In the genomic region with DNA sequence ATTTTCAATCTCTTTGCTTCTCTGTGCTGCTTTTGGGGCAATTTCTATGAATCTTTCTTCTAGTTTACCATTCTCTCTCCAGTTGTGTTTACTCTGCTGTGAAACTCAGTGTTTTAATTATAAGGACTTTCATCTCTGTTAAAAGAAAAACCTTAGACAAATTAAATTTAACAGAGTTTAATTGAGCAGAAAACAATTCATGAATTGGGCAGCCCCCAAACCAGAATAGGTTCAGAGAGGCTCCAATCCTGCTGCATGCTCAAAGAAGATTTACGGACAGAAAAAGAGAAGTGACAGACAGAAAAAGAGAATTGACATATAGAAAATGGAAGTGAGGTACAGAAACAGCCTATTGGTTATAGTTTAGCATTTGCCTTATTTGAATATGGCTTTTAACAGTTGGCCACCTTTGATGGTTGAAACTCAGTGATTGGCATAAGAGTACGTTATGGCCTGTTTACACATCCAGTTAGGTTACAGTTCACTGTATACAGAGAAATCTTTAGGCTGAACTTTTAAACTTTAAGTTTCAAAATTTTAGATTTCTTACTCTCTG, we compare ENCODE assay signal across 30 cellular contexts.
"Had no signal": no experiment of that assay in that cellular context is flagged by ENCODE, and none has a peak within 500 bp of the region (broad histone marks: within the 10 kb centered on the region; RNA-seq: fewer than 3 reads in every experiment).

No MANE protein-coding gene starts in this region.

- H3K27me3 ChIP-seq: SJCRH30 had no signal

- FAIRE-seq: RCC 7860 had no signal

- H2AFZ ChIP-seq: PC-9 had no signal

- H3K4me3 ChIP-seq: PC-9, SJCRH30, SK-N-MC had no signal

- H3K36me3 ChIP-seq: SJCRH30 had no signal

- H3K4me2 ChIP-seq: PC-9 had no signal

- ATAC-seq: Panc1, Right ventricle myocardium inferior, SK-N-SH treated with all-trans-retinoic acid at 6 μM for 48 hours, T-cell had no signal

- H3K27ac ChIP-seq: PC-9, RWPE1, SJCRH30, SK-N-MC had no signal

- DNase-seq: Karpas-422, MM.1S, NCI-H1048, NCI-H1092 treated with DMSO at 0.1 percent for 48 hours, NCI-H1105 treated with DMSO at 0.1 percent for 48 hours, NCI-H1436, NCI-H146, NCI-H1694 treated with DMSO at 0.1 percent for 48 hours, NCI-H187 treated with DMSO at 0.1 percent for 48 hours, NCI-H2029, NCI-H2081, NCI-H2171, NCI-H226, NCI-H446 treated with DMSO at 0.1 percent for 48 hours, NCI-H510A, NCI-H524, NCI-H526, NCI-H748 treated with DMSO at 0.1 percent for 48 hours, NCI-H82, PC-9, SHP77, SIG-M5, SJCRH30, T-cell had no signal

- H3K4me1 ChIP-seq: SJCRH30 had no signal
